Comparison of ENCODE assay signal across 26 cellular contexts in the genomic region with DNA sequence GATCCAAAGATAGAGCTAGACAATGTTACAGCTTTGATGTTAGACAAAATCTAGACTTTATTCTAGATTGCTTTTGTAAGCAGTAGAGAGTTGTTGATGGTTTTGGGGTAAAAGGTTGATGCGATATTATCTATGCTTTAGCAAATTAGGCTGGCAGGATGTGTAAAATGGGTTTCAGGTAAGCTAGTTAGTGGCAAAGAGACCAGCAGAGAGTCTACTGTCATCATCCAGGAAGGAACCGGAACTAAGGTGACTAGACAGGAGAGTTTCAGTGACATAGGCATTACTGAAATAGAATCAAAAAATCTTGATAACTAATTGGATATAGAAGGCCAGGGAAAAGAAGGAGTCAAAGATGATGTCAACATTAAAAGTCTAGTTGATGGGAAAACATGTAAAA. TPM values are rescaled to one million over a fixed set of nuclear protein-coding genes. Genes with fewer than 3 reads are reported as not detected.
"Had no signal": no experiment of that assay in that cellular context is flagged by ENCODE, and none has a peak within 500 bp of the region (broad histone marks: within the 10 kb centered on the region; RNA-seq: fewer than 3 reads in every experiment).

No MANE protein-coding gene starts in this region.

- FAIRE-seq: endothelial cell of umbilical vein, small intestine had no signal

- H2AFZ ChIP-seq: parathyroid adenoma had no signal

- H3K27ac ChIP-seq: brain microvascular endothelial cell, heart right ventricle, left lung, parathyroid adenoma, right lobe of liver, SK-N-MC, testis, upper lobe of left lung had no signal

- H3K9ac ChIP-seq: parathyroid adenoma had no signal

- H3K27ac Mint-ChIP-seq: activated B cell treated with CpG ODN at 0.5 μM for 24 hours; activated CD4-positive, alpha-beta T cell treated with anti-CD3 and anti-CD28 coated beads, Interleukin-2, amount 10 ng/mL, durations not matched to agents 24 days and 14 days; mesothelial cell of epicardium; natural killer cell treated with Interleukin-12 subunit alpha and Interleukin-12 subunit beta and Interleukin-15 and Interleukin-18, amount 100 ng/mL, for 72 hours had no signal

- H3K36me3 ChIP-seq: brain microvascular endothelial cell, right lobe of liver had no signal

- H3K4me3 Mint-ChIP-seq: activated B cell treated with CpG ODN at 0.5 μM for 24 hours; activated CD4-positive, alpha-beta T cell treated with anti-CD3 and anti-CD28 coated beads, Interleukin-2, amount 10 ng/mL, durations not matched to agents 24 days and 14 days; mesothelial cell of epicardium; natural killer cell treated with Interleukin-12 subunit alpha and Interleukin-12 subunit beta and Interleukin-15 and Interleukin-18, amount 100 ng/mL, for 72 hours had no signal

- H3K9me3 Mint-ChIP-seq: activated B cell treated with CpG ODN at 0.5 μM for 24 hours; natural killer cell treated with Interleukin-12 subunit alpha and Interleukin-12 subunit beta and Interleukin-15 and Interleukin-18, amount 100 ng/mL, for 72 hours had no signal

- H3K27me3 Mint-ChIP-seq: activated B cell treated with CpG ODN at 0.5 μM for 24 hours; activated CD4-positive, alpha-beta T cell treated with anti-CD3 and anti-CD28 coated beads, Interleukin-2, amount 10 ng/mL, durations not matched to agents 24 days and 14 days; natural killer cell treated with Interleukin-12 subunit alpha and Interleukin-12 subunit beta and Interleukin-15 and Interleukin-18, amount 100 ng/mL, for 72 hours had no signal

- H3K4me3 ChIP-seq: esophagus squamous epithelium, heart right ventricle, left lung, right lobe of liver, SK-N-MC, testis, upper lobe of left lung had no signal

- DNase-seq: activated B cell treated with CpG ODN at 0.5 μM for 24 hours; activated CD4-positive, alpha-beta T cell treated with anti-CD3 and anti-CD28 coated beads, Interleukin-2, amount 10 ng/mL, durations not matched to agents 24 days and 14 days; activated gamma-delta T cell treated with Interleukin-2 at 50 U/mL for 16 hours; activated T-cell treated with anti-CD3 and anti-CD28 coated beads, Interleukin-2, amount 50 U/mL, for 48 hours; aorta; brain microvascular endothelial cell; cerebellar nuclear complex; cortex of kidney; effector CD4-positive, alpha-beta T cell; esophagus squamous epithelium; heart right ventricle; left lung; right lobe of liver; small intestine; stimulated activated CD4-positive, alpha-beta T cell treated with anti-CD3 and anti-CD28 coated beads, Interleukin-15, amount 100 ng/mL, for 24 hours; stimulated activated CD4-positive, alpha-beta T cell treated with anti-CD3 and anti-CD28 coated beads, Interleukin-4, amount 100 ng/mL, for 1 hour; T-helper 9 cell; testis; upper lobe of left lung had no signal

- ATAC-seq: heart right ventricle; left lung; natural killer cell treated with Interleukin-12 subunit alpha and Interleukin-12 subunit beta and Interleukin-15 and Interleukin-18, amount 100 ng/mL, for 72 hours; right lobe of liver had no signal

- H3K9me3 ChIP-seq: esophagus squamous epithelium, heart right ventricle, left lung, right lobe of liver, testis, upper lobe of left lung had no signal

- H3K27me3 ChIP-seq: brain microvascular endothelial cell, esophagus squamous epithelium, heart right ventricle, left lung, right lobe of liver, testis, upper lobe of left lung had no signal

- H3K4me1 ChIP-seq: left lung, parathyroid adenoma, right lobe of liver, testis, upper lobe of left lung had no signal

- H3K79me2 ChIP-seq: parathyroid adenoma had no signal

RNA-seq across cellular contexts. Expression of gene OR5K2, which starts 11.1 kb away (rescaled TPM):
- total RNA-seq: activated B cell treated with CpG ODN at 0.5 μM for 24 hours; activated CD4-positive, alpha-beta T cell treated with anti-CD3 and anti-CD28 coated beads, Interleukin-2, amount 10 ng/mL, durations not matched to agents 24 days and 14 days; aorta; endothelial cell of umbilical vein; esophagus squamous epithelium; heart right ventricle; kidney epithelial cell; left lung; lung microvascular endothelial cell; mesothelial cell of epicardium; natural killer cell treated with Interleukin-12 subunit alpha and Interleukin-12 subunit beta and Interleukin-15 and Interleukin-18, amount 100 ng/mL, for 72 hours; right lobe of liver; testis; upper lobe of left lung had no signal

RNA-seq across cellular contexts. Expression of gene GPR15, which starts 23.2 kb away (rescaled TPM):
- total RNA-seq: aorta, endothelial cell of umbilical vein, kidney epithelial cell, lung microvascular endothelial cell, mesothelial cell of epicardium, right lobe of liver, testis had no signal

RNA-seq across cellular contexts. Expression of gene OR5K1, which starts 45.6 kb away (rescaled TPM):
- total RNA-seq: activated B cell treated with CpG ODN at 0.5 μM for 24 hours; activated CD4-positive, alpha-beta T cell treated with anti-CD3 and anti-CD28 coated beads, Interleukin-2, amount 10 ng/mL, durations not matched to agents 24 days and 14 days; aorta; endothelial cell of umbilical vein; esophagus squamous epithelium; heart right ventricle; kidney epithelial cell; left lung; lung microvascular endothelial cell; mesothelial cell of epicardium; natural killer cell treated with Interleukin-12 subunit alpha and Interleukin-12 subunit beta and Interleukin-15 and Interleukin-18, amount 100 ng/mL, for 72 hours; right lobe of liver; testis; upper lobe of left lung had no signal
